In genomic region chr6:157206359-157206815, GRCh38 we compare ENCODE assay signal across 22 cellular contexts.
"Had no signal": no experiment of that assay in that cellular context is flagged by ENCODE, and none has a peak within 500 bp of the region (broad histone marks: within the 10 kb centered on the region; RNA-seq: fewer than 3 reads in every experiment).

No MANE protein-coding gene starts in this region.

- H3K4me1 Mint-ChIP-seq: immature natural killer cell had no signal

- H3K27ac Mint-ChIP-seq: dendritic cell treated with granulocyte-macrophage colony-stimulating factor and Interleukin-4, amounts not matched to agents 40 ng/mL and 50 ng/mL, for 4 days; effector memory CD8-positive, alpha-beta T cell; natural killer cell treated with Interleukin-12 subunit alpha and Interleukin-12 subunit beta and Interleukin-15 and Interleukin-18, amount 100 ng/mL, for 72 hours had no signal

- H3K27me3 Mint-ChIP-seq: dendritic cell treated with granulocyte-macrophage colony-stimulating factor and Interleukin-4, amounts not matched to agents 40 ng/mL and 50 ng/mL, for 4 days; effector memory CD8-positive, alpha-beta T cell; natural killer cell treated with Interleukin-12 subunit alpha and Interleukin-12 subunit beta and Interleukin-15 and Interleukin-18, amount 100 ng/mL, for 72 hours had no signal

- H3K4me3 ChIP-seq: esophagus squamous epithelium, left ventricle myocardium inferior, lower lobe of right lung, prostate gland, stomach, thoracic aorta, transverse colon had no signal

- H2AFZ ChIP-seq: parathyroid adenoma had no signal

- H3K4me1 ChIP-seq: esophagus squamous epithelium, left ventricle myocardium inferior, lower lobe of right lung, parathyroid adenoma, prostate gland had no signal

- H3K4me3 Mint-ChIP-seq: dendritic cell treated with granulocyte-macrophage colony-stimulating factor and Interleukin-4, amounts not matched to agents 40 ng/mL and 50 ng/mL, for 4 days; effector memory CD8-positive, alpha-beta T cell; immature natural killer cell; natural killer cell treated with Interleukin-12 subunit alpha and Interleukin-12 subunit beta and Interleukin-15 and Interleukin-18, amount 100 ng/mL, for 72 hours had no signal

- H3K9me3 ChIP-seq: esophagus squamous epithelium, left ventricle myocardium inferior, lower lobe of right lung, prostate gland, stomach, thoracic aorta, transverse colon had no signal

- H3K79me2 ChIP-seq: parathyroid adenoma had no signal

- H3K9ac ChIP-seq: parathyroid adenoma had no signal

- DNase-seq: effector memory CD8-positive, alpha-beta T cell; esophagus squamous epithelium; foreskin fibroblast; immature natural killer cell; left cardiac atrium; left ventricle myocardium inferior; lower lobe of right lung; mesenchymal stem cell; midbrain; stimulated activated CD4-positive, alpha-beta T cell treated with anti-CD3 and anti-CD28 coated beads, Interleukin-2, amount 100 ng/mL, for 24 hours; stimulated activated CD4-positive, alpha-beta T cell treated with anti-CD3 and anti-CD28 coated beads, Interleukin-4, amount 100 ng/mL, for 4 hours; stimulated activated naive CD4-positive, alpha-beta T cell; stomach; substantia nigra; transverse colon had no signal

- H3K9me3 Mint-ChIP-seq: dendritic cell treated with granulocyte-macrophage colony-stimulating factor and Interleukin-4, amounts not matched to agents 40 ng/mL and 50 ng/mL, for 4 days; effector memory CD8-positive, alpha-beta T cell; immature natural killer cell; natural killer cell treated with Interleukin-12 subunit alpha and Interleukin-12 subunit beta and Interleukin-15 and Interleukin-18, amount 100 ng/mL, for 72 hours had no signal

- FAIRE-seq: keratinocyte had no signal

- H3K27ac ChIP-seq: esophagus squamous epithelium, left ventricle myocardium inferior, lower lobe of right lung, parathyroid adenoma, prostate gland, stomach, thoracic aorta, transverse colon had no signal

- ATAC-seq: effector memory CD8-positive, alpha-beta T cell; left cardiac atrium; lower lobe of right lung; natural killer cell treated with Interleukin-12 subunit alpha and Interleukin-12 subunit beta and Interleukin-15 and Interleukin-18, amount 100 ng/mL, for 72 hours; sciatic nerve had no signal

- H3K27me3 ChIP-seq: esophagus squamous epithelium, stomach, transverse colon had no signal
